21 cellular contexts compared by ENCODE assay signal in genomic region chr4:39825090-39825489, GRCh38.
DNase-seq lines count a peak whose midpoint lies in the region; ATAC-seq and TF ChIP-seq lines count a peak whose summit lies in the region.
"Had no signal": no experiment of that assay in that cellular context is flagged by ENCODE, and none has a peak within 500 bp of the region (broad histone marks: within the 10 kb centered on the region; RNA-seq: fewer than 3 reads in every experiment).

No MANE protein-coding gene starts in this region.

- CTCF ChIA-PET in A673 (lab: Charles Lee), result no interaction called here

- in situ Hi-C loops in HAP-1 (cut with MboI; ENCODE audit: low sequenced_read_pairs), result no loop called here

- no peak overlapping the region for H3K4me3 ChIP-seq in A673 (ENCODE audit: low read depth, low read length, poor library complexity, severe bottlenecking)
- no peak overlapping the region for H3K4me3 ChIP-seq in HUES48 (ENCODE audit: low read depth, low read length)
- H3K4me3 ChIP-seq in lower lobe of right lung, result no peak overlapping the region
- no peak overlapping the region for H3K4me3 ChIP-seq in HAP-1
- H3K4me3 ChIP-seq: gastroesophageal sphincter, lung, transverse colon had no signal

- ATAC-seq in lower lobe of right lung (peak; percentile 70 to 81), GM18520 (IDR thresholded peaks at IDR 0.05; ENCODE audit: unreplicated experiment) (no peak)
- ATAC-seq: activated naive CD4-positive, alpha-beta T cell treated with anti-CD3 and anti-CD28 coated beads, Interleukin-2, amount 50 U/mL, for 72 hours; gastroesophageal sphincter; stimulated activated naive B cell treated with anti-CD40 and anti-IgM and Interleukin-4, amounts not matched to agents 10 μg/mL and 1 μg/mL and 100 μg/mL, for 72 hours had no signal

- intact Hi-C loops in A673 (cut with micrococcal nuclease; ENCODE audit: unreplicated experiment) (no loop called here), lower lobe of right lung (cut with DNase I) (no loop called here)

- H3K27me3 ChIP-seq in A673 (replicated peaks; ENCODE audit: insufficient read depth, low read depth, low read length, poor library complexity) (no peaks in the 10 kb centered on the region), HUES48 (ENCODE audit: control insufficient read depth, insufficient read depth, low read length) (no peaks in the 10 kb centered on the region), lower lobe of right lung (ENCODE audit: low read depth) (no peaks in the 10 kb centered on the region), HAP-1 (ENCODE audit: low read depth) (no peaks in the 10 kb centered on the region)
- H3K27me3 ChIP-seq: brain microvascular endothelial cell, gastroesophageal sphincter, transverse colon had no signal

- no peak for TF ChIP-seq CTCF in A673 (conservative IDR thresholded peaks at IDR 0.05; ENCODE audit: low read depth, low read length)
- no peak for TF ChIP-seq CTCF in lower lobe of right lung (IDR thresholded peaks at IDR 0.05)

- POLR2A ChIA-PET in A673 (lab: Charles Lee; ENCODE audit: low non-redundant PET), result no interaction called here

- H3K9me3 ChIP-seq in A673 (ENCODE audit: low read depth, low read length, poor library complexity, severe bottlenecking), result no peaks in the 10 kb centered on the region
- H3K9me3 ChIP-seq in HUES48 (ENCODE audit: control insufficient read depth, insufficient read depth, low read length), result no peaks in the 10 kb centered on the region
- H3K9me3 ChIP-seq in lower lobe of right lung, result no peaks in the 10 kb centered on the region
- no peaks in the 10 kb centered on the region for H3K9me3 ChIP-seq in HAP-1
- H3K9me3 ChIP-seq: gastroesophageal sphincter, transverse colon had no signal

- H3K36me3 ChIP-seq in A673 (ENCODE audit: insufficient read depth, low read length, poor library complexity, severe bottlenecking) (peaks cover 21% of the 10 kb centered on the region), HUES48 (ENCODE audit: control insufficient read depth, insufficient read depth, low read length) (peaks cover 43% of the 10 kb centered on the region), lower lobe of right lung (peaks cover 61% of the 10 kb centered on the region), HAP-1 (replicated peaks) (peaks cover 45% of the 10 kb centered on the region)

- DNase-seq in A673 (ENCODE audit: low spot score) (no peak), SKM-1 treated with dmso at 0.1 percent for 144 hours (lab: John Stamatoyannopoulos, UW; ENCODE audit: unreplicated experiment) (peak; percentile 77), lower lobe of right lung (no peak), HAP-1 (ENCODE audit: low spot score in 2 of 2) (no peak), NCI-H1930 (lab: John Stamatoyannopoulos, UW) (no peak), activated gamma-delta T cell treated with Interleukin-2 at 50 U/mL for 16 hours (no peak)
- DNase-seq: activated CD4-positive, alpha-beta T cell treated with anti-CD3 and anti-CD28 coated beads, Interleukin-2, amount 50 U/mL, for 48 hours; activated T-cell treated with anti-CD3 and anti-CD28 coated beads, Interleukin-2, amount 50 U/mL, for 24 hours; CD8-positive, alpha-beta memory T cell; naive B cell; NCI-H2081; NCI-H524; stimulated activated naive B cell treated with anti-CD40 and anti-IgM and Interleukin-4, amounts not matched to agents 10 μg/mL and 1 μg/mL and 100 μg/mL, for 72 hours; transverse colon had no signal

- no TSS peak for BruUV-seq in A673 (replicated peaks; lab: Mats Ljungman, UMichigan)

- no peak overlapping the region for H3K9ac ChIP-seq in HUES48 (ENCODE audit: low read depth, low read length)

- H3K4me1 ChIP-seq in A673 (ENCODE audit: insufficient read depth, low read length, poor library complexity, severe bottlenecking), result peaks cover 40% of the 10 kb centered on the region
- peaks cover 7% of the 10 kb centered on the region for H3K4me1 ChIP-seq in HUES48 (ENCODE audit: control insufficient read depth, insufficient read depth, low read length)
- peaks cover 7% of the 10 kb centered on the region for H3K4me1 ChIP-seq in lower lobe of right lung
- peaks cover 17% of the 10 kb centered on the region for H3K4me1 ChIP-seq in HAP-1
- H3K4me1 ChIP-seq: gastroesophageal sphincter, transverse colon had no signal

- H3K27ac ChIP-seq in A673 (ENCODE audit: low read depth, low read length, poor library complexity, severe bottlenecking) (peak overlapping the region; percentile 72), HUES48 (ENCODE audit: low read depth, low read length) (peak overlapping the region; percentile 31), lower lobe of right lung (peak overlapping the region; percentile 56)
- H3K27ac ChIP-seq: brain microvascular endothelial cell, epithelial cell of prostate, gastroesophageal sphincter, transverse colon had no signal
